In the genomic region with DNA sequence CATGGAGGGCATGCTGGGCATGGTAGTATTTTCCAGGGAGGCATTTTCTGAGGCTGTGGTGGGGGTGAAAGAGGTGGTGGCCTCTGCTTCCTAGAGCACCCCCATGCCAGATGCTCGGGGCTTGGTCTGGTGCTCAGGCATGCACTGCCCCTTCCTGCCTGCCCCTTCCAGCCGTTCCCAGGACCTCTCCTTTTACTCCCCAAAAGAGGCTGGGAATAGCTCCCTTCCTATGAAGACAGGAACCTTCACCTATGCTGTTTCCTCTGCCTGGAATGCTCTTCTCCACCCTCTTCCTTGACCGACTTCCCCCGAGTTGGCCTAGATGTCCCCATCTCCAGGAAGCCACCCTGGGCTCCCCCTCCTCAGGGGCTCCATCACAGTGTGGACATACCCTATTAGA, we compare ENCODE assay signal across 13 cellular contexts. TPM values are rescaled to one million over a fixed set of nuclear protein-coding genes. Genes with fewer than 3 reads are reported as not detected.
A peak's percentile ranks its signal among the peaks of the same experiment; 100 is the strongest.
DNase-seq lines count a peak whose midpoint lies in the region; ATAC-seq, FAIRE-seq and TF ChIP-seq lines count a peak whose summit lies in the region.
"Had no signal": no experiment of that assay in that cellular context is flagged by ENCODE, and none has a peak within 500 bp of the region (broad histone marks: within the 10 kb centered on the region; RNA-seq: fewer than 3 reads in every experiment).

No MANE protein-coding gene starts in this region.

- TF ChIP-seq CTCF in RWPE1 (conservative IDR thresholded peaks at IDR 0.05; ENCODE audit: low read depth) (no peak), coronary artery (IDR thresholded peaks at IDR 0.05) (no peak), neural progenitor cell (IDR thresholded peaks at IDR 0.05) (no peak), suprapubic skin (IDR thresholded peaks at IDR 0.05) (no peak), GM20000 (IDR thresholded peaks at IDR 0.05; ENCODE audit: extremely low read depth, missing control alignments) (no peak)

- H3K4me2 ChIP-seq in neural progenitor cell: no peak overlapping the region

- H2AFZ ChIP-seq in neural progenitor cell (replicated peaks): no peak overlapping the region

- peaks cover 37% of the 10 kb centered on the region for H3K4me1 Mint-ChIP-seq in neural progenitor cell
- H3K4me1 Mint-ChIP-seq: stimulated activated memory B cell treated with anti-CD40 and anti-IgM and Interleukin-4, amounts not matched to agents 10 μg/mL and 1 μg/mL and 100 μg/mL, for 72 hours had no signal

- peaks cover 6% of the 10 kb centered on the region for H3K27me3 Mint-ChIP-seq in neural progenitor cell (ENCODE audit: insufficient read depth, low read depth)

- H3K27ac Mint-ChIP-seq in neural progenitor cell: peak overlapping the region; percentile 66
- H3K27ac Mint-ChIP-seq: stimulated activated memory B cell treated with anti-CD40 and anti-IgM and Interleukin-4, amounts not matched to agents 10 μg/mL and 1 μg/mL and 100 μg/mL, for 72 hours had no signal

- CTCF ChIA-PET in RWPE1 (lab: Yijun Ruan, JAX): interaction anchor here (0.5 to 2.9 kb wide), 6 partner anchors 9 to 534 kb away, joined by 3 to 10 read pairs (median 4); partner anchors contain the start of gene EDN2

- no peaks in the 10 kb centered on the region for H4K20me1 ChIP-seq in neural progenitor cell (ENCODE audit: low read depth)

- no peaks in the 10 kb centered on the region for H3K79me2 ChIP-seq in neural progenitor cell (ENCODE audit: low read depth)

- no peaks in the 10 kb centered on the region for H3K9me3 Mint-ChIP-seq in neural progenitor cell
- H3K9me3 Mint-ChIP-seq: stimulated activated memory B cell treated with anti-CD40 and anti-IgM and Interleukin-4, amounts not matched to agents 10 μg/mL and 1 μg/mL and 100 μg/mL, for 72 hours; T-helper 1 cell treated with Interleukin-12 subunit alpha and Interleukin-12 subunit beta and Interleukin-4 antibody, amounts not matched to agents 30 μg/mL and 1 μg/mL, for 36 hours had no signal

- H3K4me3 Mint-ChIP-seq in neural progenitor cell: no peak overlapping the region
- H3K4me3 Mint-ChIP-seq: stimulated activated memory B cell treated with anti-CD40 and anti-IgM and Interleukin-4, amounts not matched to agents 10 μg/mL and 1 μg/mL and 100 μg/mL, for 72 hours; T-helper 1 cell treated with Interleukin-12 subunit alpha and Interleukin-12 subunit beta and Interleukin-4 antibody, amounts not matched to agents 30 μg/mL and 1 μg/mL, for 36 hours had no signal

- H3K9me3 ChIP-seq in neural progenitor cell (ENCODE audit: low read depth): no peaks in the 10 kb centered on the region
- no peaks in the 10 kb centered on the region for H3K9me3 ChIP-seq in suprapubic skin

- TF ChIP-seq EP300 in suprapubic skin (IDR thresholded peaks at IDR 0.05): no peak

- H3K36me3 ChIP-seq in neural progenitor cell (no peaks in the 10 kb centered on the region), suprapubic skin (no peaks in the 10 kb centered on the region)

- DNase-seq in RWPE1 (ENCODE audit: low spot score) (no peak), coronary artery (ENCODE audit: low spot score) (no peak), neural progenitor cell (ENCODE audit: low spot score) (no peak), suprapubic skin (ENCODE audit: low spot score in 2 of 2) (no peak), GM20000 (ENCODE audit: low spot score) (no peak), GM12891 (ENCODE audit: insufficient read length, low spot score) (no peak)
- DNase-seq: effector CD4-positive, alpha-beta T cell; NK-92 treated with Interleukin-12 subunit alpha and Interleukin-12 subunit beta, amount 100 ng/mL, for 24 hours had no signal

- H3K4me3 ChIP-seq in coronary artery (no peak overlapping the region), neural progenitor cell (no peak overlapping the region), suprapubic skin (no peak overlapping the region)

- H3K4me1 ChIP-seq in neural progenitor cell: no peaks in the 10 kb centered on the region
- peaks cover 50% of the 10 kb centered on the region for H3K4me1 ChIP-seq in suprapubic skin

- 54% methylated on average over 4 of the region's 4 CpGs for WGBS in suprapubic skin

- ATAC-seq in GM18873 (IDR thresholded peaks at IDR 0.05; ENCODE audit: low FRiP score, unreplicated experiment): no peak
- ATAC-seq: stimulated activated memory B cell treated with anti-CD40 and anti-IgM and Interleukin-4, amounts not matched to agents 10 μg/mL and 1 μg/mL and 100 μg/mL, for 72 hours had no signal

- H3F3A ChIP-seq in neural progenitor cell (ENCODE audit: low read depth): no peaks in the 10 kb centered on the region

- TF ChIP-seq POLR2A in suprapubic skin (IDR thresholded peaks at IDR 0.05) (no peak), GM12891 (IDR thresholded peaks at IDR 0.05; ENCODE audit: low read depth, low read length) (no peak)

- H3K27ac ChIP-seq in RWPE1: peak overlapping the region; percentile 99
- H3K27ac ChIP-seq in coronary artery: peak overlapping the region; percentile 58 to 92
- no peak overlapping the region for H3K27ac ChIP-seq in neural progenitor cell
- peak overlapping the region; percentile 72 for H3K27ac ChIP-seq in suprapubic skin

- H3K27me3 ChIP-seq in neural progenitor cell: no peaks in the 10 kb centered on the region
- H3K27me3 ChIP-seq in suprapubic skin: no peaks in the 10 kb centered on the region

- POLR2A ChIA-PET in RWPE1 (lab: Yijun Ruan, JAX; ENCODE audit: low non-redundant PET): no interaction called here

- H3K36me3 Mint-ChIP-seq in neural progenitor cell: no peaks in the 10 kb centered on the region
- H3K36me3 Mint-ChIP-seq: stimulated activated memory B cell treated with anti-CD40 and anti-IgM and Interleukin-4, amounts not matched to agents 10 μg/mL and 1 μg/mL and 100 μg/mL, for 72 hours had no signal

- no peak overlapping the region for H3K9ac ChIP-seq in neural progenitor cell

- no peak for FAIRE-seq in GM12891 (lab: Jason Lieb, UNC)
- FAIRE-seq: islet of Langerhans had no signal

TF ChIP-seq in GM12891, 5 proteins besides CTCF, POLR2A, EP300 and RAD21:
- no peak for TF ChIP-seq POLR2AphosphoS5 (IDR thresholded peaks at IDR 0.05; ENCODE audit: low read depth, low read length)
- TF ChIP-seq PAX5 (IDR thresholded peaks at IDR 0.05; ENCODE audit: insufficient read depth, low read length, severe bottlenecking): no peak
- TF ChIP-seq SPI1 (IDR thresholded peaks at IDR 0.05; ENCODE audit: low read depth, low read length): no peak
- TF ChIP-seq POU2F2 (IDR thresholded peaks at IDR 0.05; ENCODE audit: low read depth, low read length): no peak
- TF ChIP-seq TAF1 (IDR thresholded peaks at IDR 0.05; ENCODE audit: low read depth, low read length): no peak

RNA-seq across cellular contexts. Expression of gene EDN2, which starts 9.1 kb away (rescaled TPM):
- total RNA-seq in neural progenitor cell (ENCODE audit: low replicate concordance) (not detected in 2 replicates), suprapubic skin (10 to 100 TPM in 1 of 4 donors, 1 to 10 TPM in 3; 2.3 to 10.2 (median 8.3) TPM)
- 0.37 TPM for polyA plus RNA-seq in GM12891 (2012; ENCODE audit: low read depth, missing spikeins)
- total RNA-seq: omental fat pad had no signal
